ENCODE assay signal across 11 cellular contexts in genomic region chr17:43599835-43600234, GRCh38. TPM values are rescaled to one million over a fixed set of nuclear protein-coding genes. Genes with fewer than 3 reads are reported as not detected.
DNase-seq lines count a peak whose midpoint lies in the region; TF ChIP-seq lines count a peak whose summit lies in the region.
"Had no signal": no experiment of that assay in that cellular context is flagged by ENCODE, and none has a peak within 500 bp of the region (broad histone marks: within the 10 kb centered on the region; RNA-seq: fewer than 3 reads in every experiment).

No MANE protein-coding gene starts in this region.

- TF ChIP-seq CTCF in choroid plexus epithelial cell (conservative IDR thresholded peaks at IDR 0.05; ENCODE audit: low read depth, low read length) = no peak

- no peak overlapping the region for H3K4me3 ChIP-seq in choroid plexus epithelial cell (ENCODE audit: low read depth, low read length)

- DNase-seq in Caki2 (ENCODE audit: low read depth) = peak; percentile 37
- DNase-seq in MV-4-11 (lab: John Stamatoyannopoulos, UW) = peak; percentile 92
- DNase-seq in choroid plexus epithelial cell (ENCODE audit: low read depth) = peak; percentile 76
- DNase-seq in myocyte (ENCODE audit: low read depth) = peak; percentile 82
- DNase-seq in stimulated activated CD4-positive, alpha-beta T cell treated with anti-CD3 and anti-CD28 coated beads, Interleukin-4, amount 100 ng/mL, for 1 hour = no peak
- no peak for DNase-seq in KG1 (lab: John Stamatoyannopoulos, UW)
- DNase-seq in RPMI8226 = no peak
- no peak for DNase-seq in ureter (ENCODE audit: low spot score)
- DNase-seq: activated CD8-positive, alpha-beta memory T cell treated with anti-CD3 and anti-CD28 coated beads for 24 hours; left cardiac atrium; SW 1271 had no signal

- in situ Hi-C loops in Caki2 (cut with HindIII; ENCODE audit: low pct_unique_long_range_greater_than_20kb, low sequenced_read_pairs) = no loop called here

RNA-seq across cellular contexts. Expression of gene ETV4, which starts 53.7 kb away (rescaled TPM):
- 18.7 and 36.0 TPM in 2 replicates for total RNA-seq in Caki2 (2014; rRNA removed; shearing (Covaris generic); ENCODE audit: low replicate concordance)
- 3.0 and 7.9 TPM in 2 replicates for total RNA-seq in myocyte
- 2.8 TPM for polyA plus RNA-seq in myocyte (2012)
- 3.7 TPM for total RNA-seq in ureter

Comparison
In these comparisons a context has a peak if more than half of its experiments do, and no peak if none do; other contexts are left out.
1. DNase-seq: peak in Caki2 (single experiment), MV-4-11 (single experiment), choroid plexus epithelial cell (single experiment) and myocyte (single experiment); none in stimulated activated CD4-positive, alpha-beta T cell treated with anti-CD3 and anti-CD28 coated beads, Interleukin-4, amount 100 ng/mL, for 1 hour (single experiment), KG1 (single experiment), RPMI8226 (single experiment) and ureter (single experiment).